Comparison of ENCODE assay signal across 15 cellular contexts in the genomic region with DNA sequence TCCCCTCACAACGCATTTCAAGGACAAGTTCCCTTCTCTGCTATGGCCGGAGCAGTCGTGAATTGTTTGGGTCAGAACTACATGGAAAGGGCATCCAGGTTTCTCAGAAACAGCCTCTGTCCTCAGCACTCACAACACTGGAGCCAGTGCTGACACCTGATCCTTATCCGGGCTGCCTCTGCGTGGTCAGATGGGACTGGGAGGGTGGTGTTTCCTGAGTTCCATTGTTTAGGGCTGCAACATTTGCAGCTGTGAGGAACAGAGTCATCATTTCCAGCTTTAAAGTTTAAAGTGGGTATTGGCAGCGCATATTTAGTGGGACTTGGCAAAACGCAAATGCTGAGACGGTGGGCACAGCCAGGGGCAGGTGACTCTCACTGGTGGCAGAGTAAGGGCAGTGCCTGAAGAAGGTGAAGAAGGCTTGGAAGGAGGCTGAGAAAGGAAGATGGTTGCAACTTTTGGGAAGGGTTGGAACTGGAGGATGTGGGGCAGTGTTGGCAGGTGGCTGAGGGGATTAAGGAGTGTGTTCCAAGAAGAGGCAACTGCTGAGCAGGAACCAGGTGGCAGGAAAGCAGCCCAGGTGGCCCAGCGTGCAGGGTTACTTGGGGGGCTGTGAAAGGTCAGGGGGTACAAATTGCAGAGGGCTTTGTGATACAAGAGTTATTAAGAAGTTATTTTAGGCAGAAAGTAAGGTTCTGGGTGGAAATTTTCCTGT. TPM values are rescaled to one million over a fixed set of nuclear protein-coding genes. Genes with fewer than 3 reads are reported as not detected.
DNase-seq lines count a peak whose midpoint lies in the region; ATAC-seq and TF ChIP-seq lines count a peak whose summit lies in the region.
"Had no signal": no experiment of that assay in that cellular context is flagged by ENCODE, and none has a peak within 500 bp of the region (broad histone marks: within the 10 kb centered on the region; RNA-seq: fewer than 3 reads in every experiment).

No MANE protein-coding gene starts in this region.

- DNase-seq in Right ventricle myocardium inferior (ENCODE audit: missing footprints) (no peak), cardiac septum (ENCODE audit: low spot score) (no peak), fibroblast of pulmonary artery (ENCODE audit: low read depth) (peak; percentile 7), lower lobe of right lung (no peak), uterus (peak in 1 of 2 donors; percentile 61), T-helper 2 cell (no peak), NCI-H748 treated with DMSO at 0.1 percent for 48 hours (lab: John Stamatoyannopoulos, UW) (no peak)
- DNase-seq in stimulated activated CD4-positive, alpha-beta T cell treated with anti-CD3 and anti-CD28 coated beads, Interleukin-2, amount 100 ng/mL, for 48 hours, result no peak
- DNase-seq: activated naive CD4-positive, alpha-beta T cell treated with anti-CD3 and anti-CD28 coated beads, Interleukin-2, amount 10 ng/mL, durations not matched to agents 7 days and 5 days; GOT3; mesenchymal stem cell; NCI-H345; occipital lobe had no signal

- H3K4me3 ChIP-seq in fibroblast of pulmonary artery (replicated peaks; ENCODE audit: low read depth, low read length) (no peak overlapping the region), lower lobe of right lung (no peak overlapping the region), uterus (no peak overlapping the region)
- H3K4me3 ChIP-seq: suprapubic skin had no signal

- H3K27me3 ChIP-seq in lower lobe of right lung (ENCODE audit: low read depth) (no peaks in the 10 kb centered on the region), uterus (no peaks in the 10 kb centered on the region)

- H3K9me3 ChIP-seq in lower lobe of right lung (no peaks in the 10 kb centered on the region), uterus (no peaks in the 10 kb centered on the region)
- H3K9me3 ChIP-seq: suprapubic skin had no signal

- H3K4me1 ChIP-seq in lower lobe of right lung (no peaks in the 10 kb centered on the region), uterus (no peaks in the 10 kb centered on the region)
- H3K4me1 ChIP-seq: suprapubic skin had no signal

- H3K27ac ChIP-seq in lower lobe of right lung (peak overlapping the region; percentile 56), uterus (peak overlapping the region; percentile 33 to 49)
- H3K27ac ChIP-seq: suprapubic skin had no signal

- peak; percentile 31 for ATAC-seq in Right ventricle myocardium inferior
- peak; percentile 44 to 57 for ATAC-seq in lower lobe of right lung

- TF ChIP-seq CTCF in fibroblast of pulmonary artery (IDR thresholded peaks at IDR 0.05; ENCODE audit: low read length, missing control alignments), result no peak
- TF ChIP-seq CTCF in lower lobe of right lung (IDR thresholded peaks at IDR 0.05), result no peak
- no peak for TF ChIP-seq CTCF in uterus (IDR thresholded peaks at IDR 0.05)

- no peaks in the 10 kb centered on the region for H3K36me3 ChIP-seq in lower lobe of right lung
- no peaks in the 10 kb centered on the region for H3K36me3 ChIP-seq in uterus
- H3K36me3 ChIP-seq: suprapubic skin had no signal

- intact Hi-C loops in Right ventricle myocardium inferior (cut with DNase I) (no loop called here), cardiac septum (cut with DNase I) (no loop called here), lower lobe of right lung (cut with DNase I) (no loop called here), uterus (cut with DNase I; ENCODE audit: low total_unique reads) (no loop called here)

- TF ChIP-seq POLR2A in uterus (IDR thresholded peaks at IDR 0.05), result no peak

RNA-seq across cellular contexts. Expression of a gene that starts 28.4 kb away (rescaled TPM):
- total RNA-seq in Right ventricle myocardium inferior (10.6 TPM), cardiac septum (1.4 TPM), lower lobe of right lung (3.6 TPM), uterus (10 to 100 TPM in 1 of 4 donors, 1 to 10 TPM in 3; 3.8 to 12.7 (median 6.6) TPM)
- total RNA-seq: MCF 10A had no signal
